12 cellular contexts compared by ENCODE assay signal in genomic region chr11:14642453-14642852, GRCh38. TPM values are rescaled to one million over a fixed set of nuclear protein-coding genes. Genes with fewer than 3 reads are reported as not detected.
DNase-seq lines count a peak whose midpoint lies in the region; ATAC-seq, FAIRE-seq and TF ChIP-seq lines count a peak whose summit lies in the region.
"Had no signal": no experiment of that assay in that cellular context is flagged by ENCODE, and none has a peak within 500 bp of the region (broad histone marks: within the 10 kb centered on the region; RNA-seq: fewer than 3 reads in every experiment).

No MANE protein-coding gene starts in this region.

- POLR2A ChIA-PET in activated CD8-positive, alpha-beta T cell treated with anti-CD3 and anti-CD28 coated beads, Interleukin-2, amount 10 ng/mL, durations not matched to agents 7 days and 5 days (lab: Charles Lee): interaction anchor here (4.1 to 4.7 kb wide), 3 partner anchors 64 to 249 kb away, joined by 20 to 52 read pairs (median 36); partner anchors contain the start of gene CYP2R1

- intact Hi-C loops in lower lobe of right lung (cut with DNase I) (no loop called here), upper lobe of right lung (cut with DNase I) (no loop called here)

- no peak for ATAC-seq in stimulated activated naive CD8-positive, alpha-beta T cell treated with anti-CD3 and anti-CD28 coated beads, Interleukin-15, Interleukin-2, amounts not matched to agents 100 U/mL and 50 U/mL, for 24 hours
- no peak for ATAC-seq in activated CD8-positive, alpha-beta T cell treated with anti-CD3 and anti-CD28 coated beads, Interleukin-2, amount 10 ng/mL, durations not matched to agents 7 days and 5 days
- ATAC-seq in lower lobe of right lung (no peak), upper lobe of right lung (no peak), HG03571 (IDR thresholded peaks at IDR 0.05; ENCODE audit: unreplicated experiment) (no peak), HG03097 (IDR thresholded peaks at IDR 0.05; ENCODE audit: low FRiP score, unreplicated experiment) (no peak)
- ATAC-seq: mucosa of descending colon had no signal

- H3K27me3 Mint-ChIP-seq in stimulated activated naive CD8-positive, alpha-beta T cell treated with anti-CD3 and anti-CD28 coated beads, Interleukin-15, Interleukin-2, amounts not matched to agents 100 ng/mL and 50 ng/mL, for 24 hours: peaks cover 6% of the 10 kb centered on the region
- H3K27me3 Mint-ChIP-seq in activated CD8-positive, alpha-beta T cell treated with anti-CD3 and anti-CD28 coated beads, Interleukin-2, amount 10 ng/mL, durations not matched to agents 7 days and 5 days (ENCODE audit: low read depth): no peaks in the 10 kb centered on the region

- TF ChIP-seq CTCF in lower lobe of right lung (IDR thresholded peaks at IDR 0.05) (no peak), upper lobe of right lung (IDR thresholded peaks at IDR 0.05) (no peak)

- DNase-seq in stimulated activated naive CD8-positive, alpha-beta T cell treated with anti-CD3 and anti-CD28 coated beads, Interleukin-15, Interleukin-2, amounts not matched to agents 100 U/mL and 50 U/mL, for 24 hours: no peak
- no peak for DNase-seq in activated CD8-positive, alpha-beta T cell treated with anti-CD3 and anti-CD28 coated beads, Interleukin-2, amount 10 ng/mL, durations not matched to agents 7 days and 5 days
- no peak for DNase-seq in lower lobe of right lung
- DNase-seq in upper lobe of right lung: no peak
- DNase-seq in GM19239 (ENCODE audit: insufficient read length, low spot score): no peak
- DNase-seq: heart right ventricle, KBM-7, mucosa of descending colon, SIG-M5 had no signal

- H3K9me3 ChIP-seq in lower lobe of right lung (no peaks in the 10 kb centered on the region), upper lobe of right lung (no peaks in the 10 kb centered on the region)
- H3K9me3 ChIP-seq: heart right ventricle, mucosa of descending colon had no signal

- H3K4me3 ChIP-seq in lower lobe of right lung (peak overlapping the region; percentile 91), upper lobe of right lung (peak overlapping the region; percentile 86)

- H3K27ac ChIP-seq in lower lobe of right lung (no peak overlapping the region), upper lobe of right lung (no peak overlapping the region)

- H3K9me3 Mint-ChIP-seq in stimulated activated naive CD8-positive, alpha-beta T cell treated with anti-CD3 and anti-CD28 coated beads, Interleukin-15, Interleukin-2, amounts not matched to agents 100 ng/mL and 50 ng/mL, for 24 hours: no peaks in the 10 kb centered on the region
- no peaks in the 10 kb centered on the region for H3K9me3 Mint-ChIP-seq in activated CD8-positive, alpha-beta T cell treated with anti-CD3 and anti-CD28 coated beads, Interleukin-2, amount 10 ng/mL, durations not matched to agents 7 days and 5 days (ENCODE audit: insufficient read depth)

- H3K27me3 ChIP-seq in lower lobe of right lung (ENCODE audit: low read depth): no peaks in the 10 kb centered on the region
- H3K27me3 ChIP-seq in upper lobe of right lung: peaks cover 7% of the 10 kb centered on the region

- CTCF ChIA-PET in activated CD8-positive, alpha-beta T cell treated with anti-CD3 and anti-CD28 coated beads, Interleukin-2, amount 10 ng/mL, durations not matched to agents 7 days and 5 days (lab: Charles Lee): interaction anchor here (1.8 to 3.3 kb wide), 2 partner anchors 105 to 265 kb away, joined by 6 to 22 read pairs; no protein-coding TSS in a partner anchor

- peak overlapping the region; percentile 92 for H3K27ac Mint-ChIP-seq in stimulated activated naive CD8-positive, alpha-beta T cell treated with anti-CD3 and anti-CD28 coated beads, Interleukin-15, Interleukin-2, amounts not matched to agents 100 ng/mL and 50 ng/mL, for 24 hours
- peak overlapping the region; percentile 81 for H3K27ac Mint-ChIP-seq in activated CD8-positive, alpha-beta T cell treated with anti-CD3 and anti-CD28 coated beads, Interleukin-2, amount 10 ng/mL, durations not matched to agents 7 days and 5 days

- H3K4me3 Mint-ChIP-seq in stimulated activated naive CD8-positive, alpha-beta T cell treated with anti-CD3 and anti-CD28 coated beads, Interleukin-15, Interleukin-2, amounts not matched to agents 100 ng/mL and 50 ng/mL, for 24 hours: peak overlapping the region; percentile 93
- peak overlapping the region; percentile 81 for H3K4me3 Mint-ChIP-seq in activated CD8-positive, alpha-beta T cell treated with anti-CD3 and anti-CD28 coated beads, Interleukin-2, amount 10 ng/mL, durations not matched to agents 7 days and 5 days

- no peak for FAIRE-seq in GM19239 (lab: Jason Lieb, UNC)

- H3K4me1 Mint-ChIP-seq in stimulated activated naive CD8-positive, alpha-beta T cell treated with anti-CD3 and anti-CD28 coated beads, Interleukin-15, Interleukin-2, amounts not matched to agents 100 ng/mL and 50 ng/mL, for 24 hours (ENCODE audit: low read depth): peaks cover 65% of the 10 kb centered on the region
- peaks cover 41% of the 10 kb centered on the region for H3K4me1 Mint-ChIP-seq in activated CD8-positive, alpha-beta T cell treated with anti-CD3 and anti-CD28 coated beads, Interleukin-2, amount 10 ng/mL, durations not matched to agents 7 days and 5 days (ENCODE audit: low read depth)

- H3K36me3 Mint-ChIP-seq in stimulated activated naive CD8-positive, alpha-beta T cell treated with anti-CD3 and anti-CD28 coated beads, Interleukin-15, Interleukin-2, amounts not matched to agents 100 ng/mL and 50 ng/mL, for 24 hours (ENCODE audit: low read depth): peaks cover 51% of the 10 kb centered on the region
- peaks cover 52% of the 10 kb centered on the region for H3K36me3 Mint-ChIP-seq in activated CD8-positive, alpha-beta T cell treated with anti-CD3 and anti-CD28 coated beads, Interleukin-2, amount 10 ng/mL, durations not matched to agents 7 days and 5 days (ENCODE audit: low read depth)

- H3K4me1 ChIP-seq in lower lobe of right lung: peaks cover 16% of the 10 kb centered on the region
- H3K4me1 ChIP-seq in upper lobe of right lung: peaks cover 12% of the 10 kb centered on the region

- H3K36me3 ChIP-seq in lower lobe of right lung: no peaks in the 10 kb centered on the region
- H3K36me3 ChIP-seq in upper lobe of right lung: no peaks in the 10 kb centered on the region
- H3K36me3 ChIP-seq: heart right ventricle had no signal

RNA-seq across cellular contexts. Expression of gene PDE3B, which starts 1.2 kb away (rescaled TPM):
- total RNA-seq in activated CD8-positive, alpha-beta T cell treated with anti-CD3 and anti-CD28 coated beads, Interleukin-2, amount 10 ng/mL, durations not matched to agents 7 days and 5 days: 10 to 100 TPM; 74.8 to 81.4 TPM
- total RNA-seq in lower lobe of right lung (34.3 TPM), upper lobe of right lung (28.5 TPM)
